In genomic region chr3:107798381-107798780, GRCh38 we compare ENCODE assay signal across 1 cellular context.
TF ChIP-seq lines count a peak whose summit lies in the region.

No MANE protein-coding gene starts in this region.

TF ChIP-seq in endothelial cell of umbilical vein, 7 proteins besides CTCF, POLR2A, EP300 and RAD21 (continued from another document):
- TF ChIP-seq GATA2 (IDR thresholded peaks at IDR 0.05; ENCODE audit: insufficient read depth, insufficient read length, low read depth, low read length) = no peak
- TF ChIP-seq MYC (IDR thresholded peaks at IDR 0.05; ENCODE audit: low read depth, low read length) = no peak
- no peak for TF ChIP-seq MAX (IDR thresholded peaks at IDR 0.05; ENCODE audit: insufficient read depth, insufficient read length)
- no peak for TF ChIP-seq JUN (IDR thresholded peaks at IDR 0.05; ENCODE audit: borderline replicate concordance, insufficient read depth, insufficient read length, low read depth)
- TF ChIP-seq FOS (IDR thresholded peaks at IDR 0.05; ENCODE audit: borderline replicate concordance, insufficient read depth, low read length) = no peak
- no peak for TF ChIP-seq EZH2 (IDR thresholded peaks at IDR 0.05; ENCODE audit: borderline replicate concordance, low read depth, low read length, severe bottlenecking)
TF ChIP-seq in endothelial cell of umbilical vein: peak in this region for 0.
